ENCODE assay signal across 37 cellular contexts in the genomic region with DNA sequence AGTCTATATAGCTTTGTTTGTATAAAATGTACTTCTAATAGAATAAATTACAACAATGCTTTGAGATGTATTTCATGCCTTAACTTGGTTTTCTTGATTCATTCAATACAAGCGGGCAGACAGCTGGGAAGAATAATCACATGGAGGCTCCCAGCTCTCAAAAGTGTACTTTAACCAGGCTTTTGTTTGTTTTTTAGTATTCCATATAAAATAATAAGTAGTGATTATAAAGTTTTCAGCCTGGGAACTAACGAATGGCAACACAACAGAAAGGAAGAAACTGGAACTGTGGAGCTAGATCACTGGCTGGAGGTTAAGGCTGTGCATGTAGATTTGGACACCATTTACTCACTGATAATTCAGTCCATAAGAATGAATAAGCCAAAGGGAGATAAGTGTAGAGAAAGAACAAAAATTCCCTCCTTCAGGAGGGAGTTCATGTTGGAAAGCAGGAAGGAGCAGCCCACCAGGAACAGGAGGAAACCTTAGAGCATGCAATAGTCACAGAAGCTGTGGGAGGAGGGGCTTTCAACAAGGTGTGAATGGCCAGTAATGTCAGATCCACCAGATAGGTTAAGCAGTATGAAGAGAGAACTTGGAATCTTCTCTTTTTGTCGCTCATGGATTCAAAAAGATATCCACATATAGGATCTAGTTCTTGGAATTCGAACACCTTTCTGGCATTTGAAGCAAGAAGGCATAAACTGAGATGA. TPM values are rescaled to one million over a fixed set of nuclear protein-coding genes. Genes with fewer than 3 reads are reported as not detected.
"Had no signal": no experiment of that assay in that cellular context is flagged by ENCODE, and none has a peak within 500 bp of the region (broad histone marks: within the 10 kb centered on the region; RNA-seq: fewer than 3 reads in every experiment).

No MANE protein-coding gene starts in this region.

- H3K27me3 Mint-ChIP-seq: dendritic cell treated with granulocyte-macrophage colony-stimulating factor and Interleukin-4, amounts not matched to agents 40 ng/mL and 50 ng/mL, for 4 days; memory B cell; naive thymus-derived CD4-positive, alpha-beta T cell had no signal

- H3K36me3 ChIP-seq: colonic mucosa, esophagus muscularis mucosa, gastroesophageal sphincter, heart right ventricle, prostate gland, right atrium auricular region, sigmoid colon, stomach, thyroid gland, vagina had no signal

- H3K27me3 ChIP-seq: colonic mucosa, esophagus muscularis mucosa, foreskin keratinocyte, gastroesophageal sphincter, heart right ventricle, right atrium auricular region, sigmoid colon, stomach, thyroid gland, vagina had no signal

- H3K27ac Mint-ChIP-seq: dendritic cell treated with granulocyte-macrophage colony-stimulating factor and Interleukin-4, amounts not matched to agents 40 ng/mL and 50 ng/mL, for 4 days; memory B cell; mesothelial cell of epicardium; nephron progenitor cell; stimulated activated effector memory CD8-positive, alpha-beta T cell treated with anti-CD3 and anti-CD28 coated beads, Interleukin-12 subunit alpha, Interleukin-12 subunit beta, amount 100 ng/mL, for 72 hours had no signal

- H3K4me3 Mint-ChIP-seq: dendritic cell treated with granulocyte-macrophage colony-stimulating factor and Interleukin-4, amounts not matched to agents 40 ng/mL and 50 ng/mL, for 4 days; memory B cell; mesothelial cell of epicardium; naive thymus-derived CD4-positive, alpha-beta T cell; nephron progenitor cell; stimulated activated effector memory CD8-positive, alpha-beta T cell treated with anti-CD3 and anti-CD28 coated beads, Interleukin-12 subunit alpha, Interleukin-12 subunit beta, amount 100 ng/mL, for 72 hours had no signal

- H3K9me3 Mint-ChIP-seq: stimulated activated effector memory CD8-positive, alpha-beta T cell treated with anti-CD3 and anti-CD28 coated beads, Interleukin-12 subunit alpha, Interleukin-12 subunit beta, amount 100 ng/mL, for 72 hours had no signal

- H3K36me3 Mint-ChIP-seq: stimulated activated effector memory CD8-positive, alpha-beta T cell treated with anti-CD3 and anti-CD28 coated beads, Interleukin-12 subunit alpha, Interleukin-12 subunit beta, amount 100 ng/mL, for 72 hours had no signal

- DNase-seq: colonic mucosa; effector CD8-positive, alpha-beta T cell; foreskin keratinocyte; heart right ventricle; hippocampal formation; kidney glomerular epithelial cell; naive thymus-derived CD4-positive, alpha-beta T cell; nephron progenitor cell; nucleus accumbens; sigmoid colon; stimulated activated CD4-positive, alpha-beta T cell treated with anti-CD3 and anti-CD28 coated beads, Interleukin-2, amount 100 ng/mL, for 24 hours; stimulated activated CD4-positive, alpha-beta T cell treated with anti-CD3 and anti-CD28 coated beads, Interleukin-4, amount 100 ng/mL, for 24 hours; stimulated activated naive CD4-positive, alpha-beta T cell treated with Interleukin-2 at 50 U/mL for 16 hours; stomach; thyroid gland; trophoblast cell had no signal

- H3K27ac ChIP-seq: colonic mucosa, esophagus muscularis mucosa, foreskin keratinocyte, gastroesophageal sphincter, heart right ventricle, prostate gland, right atrium auricular region, sigmoid colon, stomach, thyroid gland, vagina had no signal

- H3K4me3 ChIP-seq: colonic mucosa, esophagus muscularis mucosa, gastroesophageal sphincter, heart right ventricle, lung, prostate gland, right atrium auricular region, sigmoid colon, stomach, thyroid gland, vagina had no signal

- H3K9me3 ChIP-seq: colonic mucosa, esophagus muscularis mucosa, prostate gland, right atrium auricular region, sigmoid colon, thyroid gland, vagina had no signal

- ATAC-seq: foreskin keratinocyte; gastroesophageal sphincter; heart right ventricle; left lobe of liver; naive thymus-derived CD4-positive, alpha-beta T cell; stimulated activated effector memory CD8-positive, alpha-beta T cell treated with anti-CD3 and anti-CD28 coated beads, Interleukin-12 subunit alpha, Interleukin-12 subunit beta, amount 100 ng/mL, for 72 hours had no signal

- H3K4me1 ChIP-seq: colonic mucosa, esophagus muscularis mucosa, foreskin keratinocyte, gastroesophageal sphincter, heart right ventricle, prostate gland, right atrium auricular region, sigmoid colon, thyroid gland, vagina had no signal

RNA-seq across cellular contexts. Expression of a gene that starts 41.2 kb away (rescaled TPM):
- total RNA-seq: chondrocyte, endothelial cell of umbilical vein, epithelial cell of proximal tubule, fibroblast of lung, foreskin keratinocyte, heart right ventricle, left lobe of liver, mesothelial cell of epicardium, mucosa of gallbladder, osteocyte, right atrium auricular region, skeletal muscle tissue, subcutaneous adipose tissue, thyroid gland, ureter, vagina had no signal
- polyA plus RNA-seq: endothelial cell of umbilical vein; fibroblast of lung; foreskin keratinocyte; liver; naive thymus-derived CD4-positive, alpha-beta T cell had no signal
